In the genomic region with DNA sequence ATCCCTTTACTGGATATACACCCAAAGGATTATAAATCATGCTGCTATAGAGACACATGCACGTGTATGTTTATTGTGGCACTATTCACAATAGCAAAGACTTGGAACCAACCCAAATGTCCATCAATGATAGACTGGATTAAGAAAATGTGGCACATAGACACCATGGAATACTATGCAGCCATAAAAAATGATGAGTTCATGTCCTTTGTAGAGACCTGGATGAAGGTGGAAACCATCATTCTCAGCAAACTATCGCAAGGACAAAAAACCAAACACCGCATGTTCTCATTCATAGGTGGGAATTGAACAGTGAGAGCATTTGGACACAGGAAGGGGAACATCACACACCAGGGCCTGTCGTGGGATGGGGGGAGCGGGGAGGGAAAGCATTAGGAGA, we compare ENCODE assay signal across 1 cellular context. TPM values are rescaled to one million over a fixed set of nuclear protein-coding genes. Genes with fewer than 3 reads are reported as not detected.
"Had no signal": no experiment of that assay in that cellular context is flagged by ENCODE, and none has a peak within 500 bp of the region (broad histone marks: within the 10 kb centered on the region; RNA-seq: fewer than 3 reads in every experiment).

No MANE protein-coding gene starts in this region.

RNA-seq across cellular contexts. Expression of a gene that starts 58.0 kb away (rescaled TPM):
- total RNA-seq: GM12878 had no signal
- polyA plus RNA-seq: GM12878 had no signal
